ENCODE assay signal across 13 cellular contexts in the genomic region with DNA sequence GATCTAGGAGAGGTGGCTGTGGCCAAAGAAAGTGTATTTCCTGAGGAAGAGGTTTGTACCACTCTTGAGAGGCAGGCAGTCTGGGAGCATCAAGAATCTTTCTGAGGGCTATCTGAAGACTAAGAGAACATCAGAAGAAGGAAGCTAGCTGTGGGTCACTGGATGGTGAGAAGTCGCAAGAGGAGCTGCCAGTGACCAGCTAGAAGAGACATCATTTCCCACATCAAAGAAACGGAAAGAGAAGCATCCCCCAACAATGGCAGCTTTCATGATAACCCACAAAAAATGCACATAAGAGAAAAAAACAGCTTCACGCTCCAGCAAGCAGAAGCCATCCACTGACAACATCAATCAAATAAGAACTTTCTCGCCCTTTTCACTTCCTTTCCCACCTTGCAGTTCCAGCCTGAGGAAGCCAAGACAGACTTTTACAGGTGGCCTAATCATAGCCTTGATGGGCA. TPM values are rescaled to one million over a fixed set of nuclear protein-coding genes. Genes with fewer than 3 reads are reported as not detected.
DNase-seq lines count a peak whose midpoint lies in the region; ATAC-seq and TF ChIP-seq lines count a peak whose summit lies in the region.
"Had no signal": no experiment of that assay in that cellular context is flagged by ENCODE, and none has a peak within 500 bp of the region (broad histone marks: within the 10 kb centered on the region; RNA-seq: fewer than 3 reads in every experiment).

No MANE protein-coding gene starts in this region.

- peak overlapping the region; percentile 38 for H3K27ac ChIP-seq in naive thymus-derived CD4-positive, alpha-beta T cell (ENCODE audit: low read depth, low read length)
- H3K27ac ChIP-seq: 22Rv1, RWPE1, upper lobe of right lung had no signal

- H3K4me1 Mint-ChIP-seq in activated CD4-positive, alpha-beta T cell treated with anti-CD3 and anti-CD28 coated beads, Interleukin-2, amount 10 ng/mL, durations not matched to agents 24 days and 14 days: peaks cover 30% of the 10 kb centered on the region
- H3K4me1 Mint-ChIP-seq in naive thymus-derived CD4-positive, alpha-beta T cell: peaks cover 20 to 58% (median 53%) of the 10 kb centered on the region in 7 donors

- TF ChIP-seq POLR2A in erythroblast (IDR thresholded peaks at IDR 0.05; ENCODE audit: low read length): no peak

- peak; percentile 75 for DNase-seq in activated CD4-positive, alpha-beta T cell treated with anti-CD3 and anti-CD28 coated beads, Interleukin-2, amount 10 ng/mL, durations not matched to agents 24 days and 14 days
- no peak for DNase-seq in activated CD4-positive, alpha-beta T cell treated with anti-CD3 and anti-CD28 coated beads, Interleukin-2, amount 50 U/mL, for 4 hours
- peak; percentile 79 for DNase-seq in Jurkat, Clone E6-1 (ENCODE audit: low read depth, low spot score)
- peak in 7 of 9 donors; percentile 19 to 54 (median 34) for DNase-seq in naive thymus-derived CD4-positive, alpha-beta T cell
- no peak for DNase-seq in NCI-H2081 treated with DMSO at 0.1 percent for 48 hours (lab: John Stamatoyannopoulos, UW)
- DNase-seq in NOMO-1 (lab: John Stamatoyannopoulos, UW; ENCODE audit: unreplicated experiment in 2 of 2): no peak
- no peak for DNase-seq in erythroblast (lab: John Stamatoyannopoulos, UW)
- DNase-seq: Karpas-422; stimulated activated CD4-positive, alpha-beta T cell treated with anti-CD3 and anti-CD28 coated beads, Interleukin-12 subunit alpha, Interleukin-12 subunit beta, amount 100 ng/mL, for 4 hours; upper lobe of right lung had no signal

- no peaks in the 10 kb centered on the region for H3K27me3 ChIP-seq in naive thymus-derived CD4-positive, alpha-beta T cell (ENCODE audit: control insufficient read depth in 2 of 2, insufficient read depth in 2 of 2, low read length in 2 of 2)
- H3K27me3 ChIP-seq: upper lobe of right lung had no signal

- CTCF ChIA-PET in naive thymus-derived CD4-positive, alpha-beta T cell (lab: Charles Lee): interaction anchor here (0.7 to 3.5 kb wide), 7 partner anchors 10 to 234 kb away, joined by 3 to 20 read pairs (median 8); no protein-coding TSS in a partner anchor

- intact Hi-C loops in activated CD4-positive, alpha-beta T cell treated with anti-CD3 and anti-CD28 coated beads, Interleukin-2, amount 10 ng/mL, durations not matched to agents 24 days and 14 days (cut with micrococcal nuclease): loop anchor here (5.0 to 10.0 kb wide), 3 partner anchors 94 to 436 kb away; no protein-coding TSS in a partner anchor
- intact Hi-C loops in naive thymus-derived CD4-positive, alpha-beta T cell (cut with micrococcal nuclease): loop anchor here (2.0 to 10.0 kb wide), 12 partner anchors 24 to 1034 kb away; partner anchors contain the start of genes GNAQ (in 1 of the 2) and VPS13A (in 1 of the 2)

- peaks cover 4% of the 10 kb centered on the region for H3K27me3 Mint-ChIP-seq in activated CD4-positive, alpha-beta T cell treated with anti-CD3 and anti-CD28 coated beads, Interleukin-2, amount 10 ng/mL, durations not matched to agents 24 days and 14 days
- no peaks in the 10 kb centered on the region for H3K27me3 Mint-ChIP-seq in naive thymus-derived CD4-positive, alpha-beta T cell

- H3K4me1 ChIP-seq in naive thymus-derived CD4-positive, alpha-beta T cell (ENCODE audit: control insufficient read depth in 2 of 2, insufficient read depth in 2 of 2, low read length in 2 of 2): peaks cover 34 to 38% of the 10 kb centered on the region in 2 donors

- peaks cover 5% of the 10 kb centered on the region for H3K36me3 Mint-ChIP-seq in activated CD4-positive, alpha-beta T cell treated with anti-CD3 and anti-CD28 coated beads, Interleukin-2, amount 10 ng/mL, durations not matched to agents 24 days and 14 days (ENCODE audit: low read depth)
- H3K36me3 Mint-ChIP-seq in naive thymus-derived CD4-positive, alpha-beta T cell: peaks cover 0 to 8% (median 0%) of the 10 kb centered on the region in 5 donors

- peaks cover 0 to 3% (median 0%) of the 10 kb centered on the region in 3 experiments for H3K9me3 ChIP-seq in naive thymus-derived CD4-positive, alpha-beta T cell (ENCODE audit: control insufficient read depth in 2 of 3, low read length in 3 of 3)
- H3K9me3 ChIP-seq: upper lobe of right lung had no signal

- peak; percentile 85 for ATAC-seq in GM21737 (IDR thresholded peaks at IDR 0.05; ENCODE audit: unreplicated experiment)
- peak; percentile 66 for ATAC-seq in naive thymus-derived CD4-positive, alpha-beta T cell
- ATAC-seq: upper lobe of right lung had no signal

- peak overlapping the region; percentile 68 for H3K4me3 Mint-ChIP-seq in activated CD4-positive, alpha-beta T cell treated with anti-CD3 and anti-CD28 coated beads, Interleukin-2, amount 10 ng/mL, durations not matched to agents 24 days and 14 days
- peak overlapping the region; percentile 41 to 80 (median 74) for H3K4me3 Mint-ChIP-seq in naive thymus-derived CD4-positive, alpha-beta T cell

- peak overlapping the region; percentile 73 for H3K27ac Mint-ChIP-seq in activated CD4-positive, alpha-beta T cell treated with anti-CD3 and anti-CD28 coated beads, Interleukin-2, amount 10 ng/mL, durations not matched to agents 24 days and 14 days
- peak overlapping the region; percentile 76 to 94 (median 89) for H3K27ac Mint-ChIP-seq in naive thymus-derived CD4-positive, alpha-beta T cell

- H3K4me3 ChIP-seq in Jurkat, Clone E6-1 (ENCODE audit: low read length): peak overlapping the region; percentile 10; the same call in 1 of the 2 replicates
- peak overlapping the region; percentile 3 for H3K4me3 ChIP-seq in naive thymus-derived CD4-positive, alpha-beta T cell (ENCODE audit: low read length)
- H3K4me3 ChIP-seq: upper lobe of right lung had no signal

- no peaks in the 10 kb centered on the region for H3K36me3 ChIP-seq in naive thymus-derived CD4-positive, alpha-beta T cell (ENCODE audit: control insufficient read depth in 2 of 3, insufficient read depth in 3 of 3, low read length in 3 of 3)
- H3K36me3 ChIP-seq: upper lobe of right lung had no signal

- peaks cover 9% of the 10 kb centered on the region for H3K9me3 Mint-ChIP-seq in activated CD4-positive, alpha-beta T cell treated with anti-CD3 and anti-CD28 coated beads, Interleukin-2, amount 10 ng/mL, durations not matched to agents 24 days and 14 days
- peaks cover 0 to 23% (median 10%) of the 10 kb centered on the region in 11 donors for H3K9me3 Mint-ChIP-seq in naive thymus-derived CD4-positive, alpha-beta T cell

- POLR2A ChIA-PET in naive thymus-derived CD4-positive, alpha-beta T cell (lab: Charles Lee): interaction anchor here (0.5 to 2.6 kb wide), 5 partner anchors 10 to 224 kb away, joined by 3 to 28 read pairs (median 5); partner anchors contain the start of gene CEP78

RNA-seq across cellular contexts. Expression of gene CEP78, which starts 25.0 kb away (rescaled TPM):
- 34.5 and 39.1 TPM in 2 replicates for total RNA-seq in activated CD4-positive, alpha-beta T cell treated with anti-CD3 and anti-CD28 coated beads, Interleukin-2, amount 10 ng/mL, durations not matched to agents 24 days and 14 days
- 45.9 TPM for polyA plus RNA-seq in Jurkat, Clone E6-1 (2012; ENCODE audit: insufficient read depth, insufficient read length)
- total RNA-seq in naive thymus-derived CD4-positive, alpha-beta T cell: 10 to 100 TPM; 14.7 to 34.8 (median 23.1) TPM
- 10 to 100 TPM; 10.9 to 13.3 TPM for polyA plus RNA-seq in naive thymus-derived CD4-positive, alpha-beta T cell

Comparison
In these comparisons a context has a peak if more than half of its experiments do, and no peak if none do; other contexts are left out.
1. DNase-seq: peak in activated CD4-positive, alpha-beta T cell treated with anti-CD3 and anti-CD28 coated beads, Interleukin-2, amount 10 ng/mL, durations not matched to agents 24 days and 14 days (single experiment), Jurkat, Clone E6-1 (single experiment) and naive thymus-derived CD4-positive, alpha-beta T cell (7 of 9); none in activated CD4-positive, alpha-beta T cell treated with anti-CD3 and anti-CD28 coated beads, Interleukin-2, amount 50 U/mL, for 4 hours (0 of 2), NCI-H2081 treated with DMSO at 0.1 percent for 48 hours (single experiment), NOMO-1 (0 of 2) and erythroblast (0 of 2).